9 cellular contexts compared by ENCODE assay signal in the genomic region with DNA sequence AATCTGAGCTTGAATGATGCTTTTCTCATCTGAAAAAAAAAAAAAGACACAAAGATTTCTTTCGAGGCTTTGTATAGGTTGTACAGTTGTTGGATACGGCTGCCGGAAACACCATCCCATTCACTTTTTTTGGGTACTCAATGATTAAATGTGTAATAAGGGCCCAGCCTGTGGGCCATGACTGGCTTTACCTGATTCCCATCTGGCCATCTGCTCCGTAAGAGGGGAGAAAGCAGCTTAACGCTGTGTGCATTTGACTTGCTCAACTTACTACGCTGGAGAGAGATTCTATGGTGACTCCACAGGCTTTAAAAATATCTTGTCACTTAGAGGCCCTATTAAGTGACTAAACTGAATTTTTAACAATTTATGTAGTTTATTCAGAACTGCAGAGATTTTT. TPM values are rescaled to one million over a fixed set of nuclear protein-coding genes. Genes with fewer than 3 reads are reported as not detected.
DNase-seq lines count a peak whose midpoint lies in the region; ATAC-seq, FAIRE-seq and TF ChIP-seq lines count a peak whose summit lies in the region.
"Had no signal": no experiment of that assay in that cellular context is flagged by ENCODE, and none has a peak within 500 bp of the region (broad histone marks: within the 10 kb centered on the region; RNA-seq: fewer than 3 reads in every experiment).

No MANE protein-coding gene starts in this region.

- H3K4me3 ChIP-seq in heart left ventricle = peak overlapping the region; percentile 74 to 98 (median 90)
- H3K4me3 ChIP-seq in astrocyte (ENCODE audit: insufficient read depth, low read depth, low read length) = peak overlapping the region; percentile 77
- H3K4me3 ChIP-seq in upper lobe of left lung = peak overlapping the region; percentile 73 to 93 (median 83)

- no peaks in the 10 kb centered on the region for H4K20me1 ChIP-seq in astrocyte (ENCODE audit: insufficient read depth, low read length)

- H3K9me3 Mint-ChIP-seq in astrocyte (ENCODE audit: unreplicated experiment) (peaks cover 30% of the 10 kb centered on the region), memory B cell (peaks cover 3% of the 10 kb centered on the region)

- intact Hi-C loops in heart left ventricle (cut with DNase I) = loop anchor here in 1 of 10 donors (10.0 kb wide), 1 partner anchor 1767 kb away; the partner anchor contains the start of gene ZNF557
- intact Hi-C loops in left cardiac atrium (cut with DNase I) = no loop called here

- no peak overlapping the region for H3K4me3 Mint-ChIP-seq in astrocyte (ENCODE audit: unreplicated experiment)
- H3K4me3 Mint-ChIP-seq in memory B cell = peak overlapping the region; percentile 86

- no peak for TF ChIP-seq CTCF in heart left ventricle (IDR thresholded peaks at IDR 0.05)
- no peak for TF ChIP-seq CTCF in astrocyte (IDR thresholded peaks at IDR 0.05; ENCODE audit: insufficient read depth, low read depth, low read length)
- no peak for TF ChIP-seq CTCF in upper lobe of left lung (IDR thresholded peaks at IDR 0.05)

- TF ChIP-seq POLR2A in heart left ventricle (IDR thresholded peaks at IDR 0.05) (no peak), upper lobe of left lung (IDR thresholded peaks at IDR 0.05) (no peak)

- peak overlapping the region; percentile 89 for H3K9ac ChIP-seq in astrocyte (ENCODE audit: low read length)

- peak overlapping the region; percentile 89 for H3K4me2 ChIP-seq in astrocyte (ENCODE audit: low read length)

- peaks cover 0 to 39% (median 17%) of the 10 kb centered on the region in 9 donors for H3K36me3 ChIP-seq in heart left ventricle
- H3K36me3 ChIP-seq in astrocyte (ENCODE audit: insufficient read depth, low read length) = no peaks in the 10 kb centered on the region
- H3K36me3 ChIP-seq in upper lobe of left lung = peaks cover 0 to 19% (median 5%) of the 10 kb centered on the region in 4 donors

- peaks cover 0 to 12% (median 9%) of the 10 kb centered on the region in 12 donors for H3K4me1 ChIP-seq in heart left ventricle
- H3K4me1 ChIP-seq in astrocyte (ENCODE audit: insufficient read depth, low read length) = no peaks in the 10 kb centered on the region
- H3K4me1 ChIP-seq in upper lobe of left lung = peaks cover 7 to 10% (median 8%) of the 10 kb centered on the region in 4 donors

- no peaks in the 10 kb centered on the region for H3K27me3 ChIP-seq in heart left ventricle
- H3K27me3 ChIP-seq in astrocyte (ENCODE audit: insufficient read depth, low read length) = no peaks in the 10 kb centered on the region
- H3K27me3 ChIP-seq in upper lobe of left lung = no peaks in the 10 kb centered on the region

- peaks cover 0 to 6% (median 0%) of the 10 kb centered on the region in 12 donors for H3K9me3 ChIP-seq in heart left ventricle
- no peaks in the 10 kb centered on the region for H3K9me3 ChIP-seq in astrocyte (ENCODE audit: insufficient read depth, low read depth, low read length)
- H3K9me3 ChIP-seq in upper lobe of left lung = no peaks in the 10 kb centered on the region

- no peaks in the 10 kb centered on the region for H3K27me3 Mint-ChIP-seq in astrocyte (ENCODE audit: low read depth, unreplicated experiment)
- H3K27me3 Mint-ChIP-seq in memory B cell = no peaks in the 10 kb centered on the region

- no peak for ATAC-seq in heart left ventricle
- no peak for ATAC-seq in left cardiac atrium
- ATAC-seq in memory B cell (ENCODE audit: low read depth) = no peak
- no peak for ATAC-seq in upper lobe of left lung (ENCODE audit: low FRiP score in 2 of 2)

- no peak for FAIRE-seq in astrocyte (lab: Jason Lieb, UNC)

- DNase-seq in heart left ventricle (no peak), left cardiac atrium (no peak), astrocyte (ENCODE audit: low read depth) (no peak), memory B cell (ENCODE audit: low spot score in 2 of 2) (no peak), upper lobe of left lung (no peak), NCI-H748 treated with DMSO at 0.1 percent for 48 hours (lab: John Stamatoyannopoulos, UW) (no peak), KG1 (lab: John Stamatoyannopoulos, UW) (no peak), SW480 (ENCODE audit: low spot score) (no peak)
- DNase-seq: NCI-H526 treated with DMSO at 0.1 percent for 48 hours had no signal

- peak overlapping the region in 11 of 12 donors; percentile 83 to 98 (median 94) for H3K27ac ChIP-seq in heart left ventricle
- no peak overlapping the region for H3K27ac ChIP-seq in astrocyte (ENCODE audit: low read depth, low read length)
- peak overlapping the region; percentile 91 to 97 (median 94) for H3K27ac ChIP-seq in upper lobe of left lung

- no peaks in the 10 kb centered on the region for H3K79me2 ChIP-seq in astrocyte (ENCODE audit: insufficient read depth, low read length)

- H3K4me1 Mint-ChIP-seq in astrocyte (ENCODE audit: low read depth, unreplicated experiment) = no peaks in the 10 kb centered on the region
- H3K4me1 Mint-ChIP-seq in memory B cell = peaks cover 2% of the 10 kb centered on the region

- H3K27ac Mint-ChIP-seq in astrocyte (ENCODE audit: unreplicated experiment) (no peak overlapping the region), memory B cell (peak overlapping the region; percentile 88)

- WGBS in heart left ventricle, 4 donors = 60 to 65% (median 62%) methylated on average over 6 of the region's 6 CpGs
- 63 to 69% methylated on average over 6 of the region's 6 CpGs for WGBS in upper lobe of left lung, 2 donors

- no peak for TF ChIP-seq EP300 in upper lobe of left lung (IDR thresholded peaks at IDR 0.05)

- H2AFZ ChIP-seq in astrocyte (ENCODE audit: low read depth, low read length) = peak overlapping the region; percentile 91

- no peaks in the 10 kb centered on the region for H3K36me3 Mint-ChIP-seq in astrocyte (ENCODE audit: low read depth, unreplicated experiment)
- peaks cover 10% of the 10 kb centered on the region for H3K36me3 Mint-ChIP-seq in memory B cell

RNA-seq across cellular contexts. Expression of gene ZNF558, which starts 0.7 kb away (rescaled TPM):
- total RNA-seq in heart left ventricle = 10 to 100 TPM in 6 of 9 donors, 1 to 10 TPM in 3; 7.2 to 16.2 (median 11.2) TPM
- polyA plus RNA-seq in heart left ventricle = 10 to 100 TPM in 1 of 2 donors, 1 to 10 TPM in 1; 5.0 to 12.5 TPM
- total RNA-seq in left cardiac atrium = 10 to 100 TPM; 13.3 to 13.5 TPM
- not detected in 2 replicates for total RNA-seq in astrocyte
- total RNA-seq in upper lobe of left lung = 10 to 100 TPM; 18.2 to 36.8 (median 25.7) TPM

RNA-seq across cellular contexts. Expression of gene MBD3L1, which starts 0.8 kb away (rescaled TPM):
- not detected for total RNA-seq in heart left ventricle
- polyA plus RNA-seq in heart left ventricle = not detected
- total RNA-seq in left cardiac atrium = not detected
- not detected in 2 replicates for total RNA-seq in astrocyte
- total RNA-seq in upper lobe of left lung = not detected
